In the genomic region with DNA sequence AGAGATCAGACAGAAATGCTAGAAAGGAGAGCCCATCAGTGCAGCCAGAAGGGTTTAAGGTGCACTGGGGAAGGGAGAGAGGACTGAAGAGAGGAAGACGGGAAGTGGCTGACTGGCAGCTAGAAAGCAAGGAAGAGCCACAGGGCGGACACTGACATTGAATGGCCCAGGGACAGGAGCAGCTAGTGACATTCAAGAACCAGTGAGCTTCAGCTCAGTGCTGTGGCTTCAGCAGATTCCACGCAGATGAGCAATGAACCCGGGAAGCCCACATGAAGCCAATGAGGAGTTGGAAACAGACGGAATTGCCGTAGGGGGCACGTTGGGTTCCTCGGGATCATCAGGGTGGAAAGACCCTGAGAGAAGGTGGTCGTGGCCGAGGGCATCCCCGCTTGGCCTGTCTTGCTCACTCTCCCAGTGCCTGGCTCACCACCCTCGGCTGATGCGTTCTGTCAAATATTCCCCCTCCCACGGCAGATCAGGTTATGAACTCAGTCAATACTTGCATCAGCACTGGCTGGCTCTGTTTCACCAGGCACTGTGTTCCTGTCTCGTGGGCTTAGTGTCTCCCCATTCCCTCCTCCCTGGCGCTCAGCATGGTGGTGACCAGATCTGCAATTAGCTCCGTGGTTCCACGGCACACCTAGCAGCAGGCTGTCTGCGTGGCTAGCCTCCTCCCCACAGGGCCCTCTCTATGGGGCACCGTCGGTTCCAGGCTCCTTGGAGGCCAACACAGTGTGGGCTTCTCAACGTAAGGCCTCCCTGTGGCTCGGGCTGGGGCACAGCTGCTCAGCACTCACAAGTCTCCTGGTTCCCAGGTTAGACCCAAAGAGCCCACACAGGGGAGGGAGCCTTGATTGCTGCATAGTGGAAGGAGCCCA, we compare ENCODE assay signal across 20 cellular contexts.
"Had no signal": no experiment of that assay in that cellular context is flagged by ENCODE, and none has a peak within 500 bp of the region (broad histone marks: within the 10 kb centered on the region; RNA-seq: fewer than 3 reads in every experiment).

No MANE protein-coding gene starts in this region.

- H3K4me1 ChIP-seq: gastroesophageal sphincter, left lung, prostate gland had no signal

- H3K4me3 Mint-ChIP-seq: activated CD4-positive, alpha-beta T cell treated with anti-CD3 and anti-CD28 coated beads, Interleukin-2, amount 10 ng/mL, durations not matched to agents 7 days and 5 days; activated T-helper 17 cell treated with anti-CD3 and anti-CD28 coated beads, Interleukin-2, amount 50 U/mL, for 72 hours; dendritic cell treated with granulocyte-macrophage colony-stimulating factor and Interleukin-4, amounts not matched to agents 40 ng/mL and 50 ng/mL, for 4 days; effector memory CD8-positive, alpha-beta T cell; naive thymus-derived CD8-positive, alpha-beta T cell had no signal

- H3K27me3 ChIP-seq: breast epithelium had no signal

- H3K4me1 Mint-ChIP-seq: activated CD4-positive, alpha-beta T cell treated with anti-CD3 and anti-CD28 coated beads, Interleukin-2, amount 10 ng/mL, durations not matched to agents 7 days and 5 days; activated T-helper 17 cell treated with anti-CD3 and anti-CD28 coated beads, Interleukin-2, amount 50 U/mL, for 72 hours; naive thymus-derived CD8-positive, alpha-beta T cell had no signal

- H3K27ac ChIP-seq: gastroesophageal sphincter, left lung had no signal

- H3K9me3 ChIP-seq: breast epithelium, gastroesophageal sphincter, left lung, mucosa of descending colon, prostate gland, stomach had no signal

- H3K4me3 ChIP-seq: breast epithelium, gastroesophageal sphincter, left lung, mucosa of descending colon, prostate gland, stomach had no signal

- DNase-seq: activated CD4-positive, alpha-beta T cell treated with anti-CD3 and anti-CD28 coated beads, Interleukin-2, amount 10 ng/mL, durations not matched to agents 7 days and 5 days; activated CD4-positive, CD25-positive, alpha-beta regulatory T cell; activated naive CD4-positive, alpha-beta T cell treated with Interleukin-2 at 50 U/mL for 16 hours; aorta; cerebellar nuclear complex; effector memory CD8-positive, alpha-beta T cell; mammary epithelial cell; mucosa of descending colon; naive thymus-derived CD8-positive, alpha-beta T cell; occipital lobe; right cardiac atrium; stomach had no signal

- FAIRE-seq: islet of Langerhans, small intestine had no signal

- H3K36me3 Mint-ChIP-seq: naive thymus-derived CD8-positive, alpha-beta T cell had no signal

- H3K27ac Mint-ChIP-seq: activated CD4-positive, alpha-beta T cell treated with anti-CD3 and anti-CD28 coated beads, Interleukin-2, amount 10 ng/mL, durations not matched to agents 7 days and 5 days; activated T-helper 17 cell treated with anti-CD3 and anti-CD28 coated beads, Interleukin-2, amount 50 U/mL, for 72 hours; dendritic cell treated with granulocyte-macrophage colony-stimulating factor and Interleukin-4, amounts not matched to agents 40 ng/mL and 50 ng/mL, for 4 days; effector memory CD8-positive, alpha-beta T cell had no signal

- H3K36me3 ChIP-seq: breast epithelium, gastroesophageal sphincter, left lung, prostate gland, stomach had no signal

- ATAC-seq: activated T-helper 17 cell treated with anti-CD3 and anti-CD28 coated beads, Interleukin-2, amount 50 U/mL, for 72 hours; effector memory CD8-positive, alpha-beta T cell; gastroesophageal sphincter; left lung; mucosa of descending colon; naive thymus-derived CD8-positive, alpha-beta T cell; right cardiac atrium had no signal

- H3K9me3 Mint-ChIP-seq: activated CD4-positive, alpha-beta T cell treated with anti-CD3 and anti-CD28 coated beads, Interleukin-2, amount 10 ng/mL, durations not matched to agents 7 days and 5 days; activated T-helper 17 cell treated with anti-CD3 and anti-CD28 coated beads, Interleukin-2, amount 50 U/mL, for 72 hours; dendritic cell treated with granulocyte-macrophage colony-stimulating factor and Interleukin-4, amounts not matched to agents 40 ng/mL and 50 ng/mL, for 4 days; effector memory CD8-positive, alpha-beta T cell; naive thymus-derived CD8-positive, alpha-beta T cell had no signal
